17 cellular contexts compared by ENCODE assay signal in the genomic region with DNA sequence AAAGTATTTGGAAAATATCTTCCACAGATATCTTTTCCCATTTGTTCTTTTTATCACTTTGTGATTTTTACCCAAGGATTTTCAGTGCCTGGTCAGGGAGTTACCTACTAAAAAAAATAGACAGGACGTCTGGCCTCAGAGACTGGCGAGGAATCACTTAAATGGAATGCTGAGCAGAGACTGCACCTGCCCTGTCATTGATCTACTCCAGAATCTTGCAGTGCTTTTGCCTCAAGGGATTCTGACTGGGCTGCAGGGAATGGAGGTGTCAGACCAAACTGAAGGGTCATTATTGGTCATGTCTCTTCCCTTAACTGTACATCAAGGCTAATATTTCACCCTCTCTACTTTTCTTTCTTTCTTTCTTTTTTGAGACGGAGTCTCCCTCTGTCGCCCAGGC. TPM values are rescaled to one million over a fixed set of nuclear protein-coding genes. Genes with fewer than 3 reads are reported as not detected.
DNase-seq lines count a peak whose midpoint lies in the region; ATAC-seq, FAIRE-seq and TF ChIP-seq lines count a peak whose summit lies in the region.
"Had no signal": no experiment of that assay in that cellular context is flagged by ENCODE, and none has a peak within 500 bp of the region (broad histone marks: within the 10 kb centered on the region; RNA-seq: fewer than 3 reads in every experiment).

No MANE protein-coding gene starts in this region.

- peak overlapping the region; percentile 12 for H3K27ac Mint-ChIP-seq in astrocyte (ENCODE audit: unreplicated experiment)
- H3K27ac Mint-ChIP-seq: CD8-positive, alpha-beta memory T cell had no signal

- ATAC-seq in GM18498 (IDR thresholded peaks at IDR 0.05; ENCODE audit: unreplicated experiment) = no peak

- no peaks in the 10 kb centered on the region for H3K36me3 ChIP-seq in astrocyte (ENCODE audit: insufficient read depth, low read length)
- H3K36me3 ChIP-seq: HAP-1 had no signal

- H3K9me3 Mint-ChIP-seq in astrocyte (ENCODE audit: unreplicated experiment) = no peaks in the 10 kb centered on the region

- no peak overlapping the region for H3K4me3 Mint-ChIP-seq in astrocyte (ENCODE audit: unreplicated experiment)
- H3K4me3 Mint-ChIP-seq: CD8-positive, alpha-beta memory T cell had no signal

- no peak overlapping the region for H3K4me3 ChIP-seq in astrocyte (ENCODE audit: insufficient read depth, low read depth, low read length)
- H3K4me3 ChIP-seq: HAP-1 had no signal

- no peaks in the 10 kb centered on the region for H3K27me3 Mint-ChIP-seq in astrocyte (ENCODE audit: low read depth, unreplicated experiment)
- H3K27me3 Mint-ChIP-seq: CD8-positive, alpha-beta memory T cell had no signal

- TF ChIP-seq CTCF in astrocyte (IDR thresholded peaks at IDR 0.05; ENCODE audit: insufficient read depth, low read depth, low read length) (no peak), GM10266 (IDR thresholded peaks at IDR 0.05; ENCODE audit: control insufficient read depth, insufficient read depth, low read depth, missing control alignments) (no peak)

- peaks cover 14% of the 10 kb centered on the region for H3K4me1 Mint-ChIP-seq in astrocyte (ENCODE audit: low read depth, unreplicated experiment)
- H3K4me1 Mint-ChIP-seq: CD8-positive, alpha-beta memory T cell had no signal

- DNase-seq in LHCN-M2 (ENCODE audit: low read depth) (peak; percentile 57), astrocyte (ENCODE audit: low read depth) (no peak), kidney glomerular epithelial cell (lab: John Stamatoyannopoulos, UW) (peak; percentile 54), GM10266 (ENCODE audit: extremely low spot score) (no peak), anterior cingulate cortex (lab: John Stamatoyannopoulos, UW) (no peak), NAMALWA (ENCODE audit: low spot score) (no peak)
- DNase-seq: CD8-positive, alpha-beta memory T cell; Karpas-422; NCI-H1436; NCI-H345; NCI-H526 treated with DMSO at 0.1 percent for 48 hours; NK-92 treated with Interleukin-12 subunit alpha and Interleukin-12 subunit beta, amount 100 ng/mL, for 24 hours; SHP77 had no signal

- no peak for FAIRE-seq in astrocyte (lab: Jason Lieb, UNC)

- H2AFZ ChIP-seq in astrocyte (ENCODE audit: low read depth, low read length) = no peak overlapping the region

- H3K4me1 ChIP-seq in astrocyte (ENCODE audit: insufficient read depth, low read length) = peaks cover 7% of the 10 kb centered on the region
- H3K4me1 ChIP-seq: HAP-1 had no signal

- H3K27me3 ChIP-seq in astrocyte (ENCODE audit: insufficient read depth, low read length) = peaks cover 13% of the 10 kb centered on the region

- H3K4me2 ChIP-seq in astrocyte (ENCODE audit: low read length) = no peak overlapping the region

- no peak overlapping the region for H3K27ac ChIP-seq in astrocyte (ENCODE audit: low read depth, low read length)

- no peaks in the 10 kb centered on the region for H3K79me2 ChIP-seq in astrocyte (ENCODE audit: insufficient read depth, low read length)

- H3K9ac ChIP-seq in astrocyte (ENCODE audit: low read length) = no peak overlapping the region

- no peaks in the 10 kb centered on the region for H3K9me3 ChIP-seq in astrocyte (ENCODE audit: insufficient read depth, low read depth, low read length)
- H3K9me3 ChIP-seq: HAP-1 had no signal

- no peaks in the 10 kb centered on the region for H3K36me3 Mint-ChIP-seq in astrocyte (ENCODE audit: low read depth, unreplicated experiment)
- H3K36me3 Mint-ChIP-seq: CD8-positive, alpha-beta memory T cell had no signal

- H4K20me1 ChIP-seq in astrocyte (ENCODE audit: insufficient read depth, low read length) = no peaks in the 10 kb centered on the region

RNA-seq across cellular contexts. Expression of a gene that starts 12.1 kb away (rescaled TPM):
- total RNA-seq in LHCN-M2 (2014; rRNA removed) = not detected in 2 replicates
- 0.17 TPM for polyA plus RNA-seq in LHCN-M2 (2012)
- total RNA-seq in astrocyte = 0.91 and 1.5 TPM in 2 replicates
- total RNA-seq: CD8-positive, alpha-beta memory T cell had no signal
- polyA plus RNA-seq: AG04450, BJ had no signal

Comparison
In these comparisons a context has a peak if more than half of its experiments do, and no peak if none do; other contexts are left out.
1. DNase-seq: peak in LHCN-M2 (single experiment) and kidney glomerular epithelial cell (single experiment); none in astrocyte (single experiment), GM10266 (single experiment), anterior cingulate cortex (0 of 58) and NAMALWA (single experiment).